14 cellular contexts compared by ENCODE assay signal in genomic region chr16:3816326-3816725, GRCh38.
"Had no signal": no experiment of that assay in that cellular context is flagged by ENCODE, and none has a peak within 500 bp of the region (broad histone marks: within the 10 kb centered on the region; RNA-seq: fewer than 3 reads in every experiment).

No MANE protein-coding gene starts in this region.

- H3K27ac Mint-ChIP-seq: activated naive CD4-positive, alpha-beta T cell treated with anti-CD3 and anti-CD28 coated beads for 36 hours; activated T-helper 2 cell treated with anti-CD3 and anti-CD28 coated beads, Interferon-gamma antibody, Interleukin-2, Interleukin-4, amounts not matched to agents 10 μg/mL and 5 μg/mL and 100 μg/mL, durations not matched to agents 14 hours and 24 hours and 36 hours had no signal

- H3K4me3 Mint-ChIP-seq: activated naive CD4-positive, alpha-beta T cell treated with anti-CD3 and anti-CD28 coated beads for 36 hours had no signal

- DNase-seq: activated CD4-positive, alpha-beta T cell treated with anti-CD3 and anti-CD28 coated beads for 1 hour; activated CD4-positive, alpha-beta T cell treated with anti-CD3 and anti-CD28 coated beads, Interleukin-2, amount 50 U/mL, for 4 hours; activated naive CD4-positive, alpha-beta T cell treated with anti-CD3 and anti-CD28 coated beads for 36 hours; hippocampal formation; kidney glomerular epithelial cell; posterior cingulate gyrus; stimulated activated CD4-positive, alpha-beta T cell treated with anti-CD3 and anti-CD28 coated beads, Interleukin-2, amount 100 ng/mL, for 48 hours; stimulated activated naive CD4-positive, alpha-beta T cell treated with Interleukin-2 at 50 U/mL for 16 hours; T-helper 1 cell; T1000; transverse colon had no signal

- H3K9me3 Mint-ChIP-seq: activated naive CD4-positive, alpha-beta T cell treated with anti-CD3 and anti-CD28 coated beads for 36 hours; activated T-helper 2 cell treated with anti-CD3 and anti-CD28 coated beads, Interferon-gamma antibody, Interleukin-2, Interleukin-4, amounts not matched to agents 10 μg/mL and 5 μg/mL and 100 μg/mL, durations not matched to agents 14 hours and 24 hours and 36 hours had no signal

- ATAC-seq: esophagus mucosa had no signal

- H3K4me3 ChIP-seq: transverse colon, vagina had no signal

- H3K36me3 ChIP-seq: transverse colon, vagina had no signal

- H3K27me3 ChIP-seq: transverse colon, vagina had no signal

- H3K27ac ChIP-seq: transverse colon, vagina had no signal

- H3K9me3 ChIP-seq: transverse colon, vagina had no signal
